ENCODE assay signal across 1 cellular context in genomic region chr4:136316961-136317360, GRCh38.
TF ChIP-seq lines count a peak whose summit lies in the region.

No MANE protein-coding gene starts in this region.

TF ChIP-seq in GM12878, 131 proteins besides CTCF, POLR2A, EP300 and RAD21 (continued from another document):
- TF ChIP-seq SPI1 (IDR thresholded peaks at IDR 0.05; ENCODE audit: borderline replicate concordance, insufficient read depth, low read depth, low read length): peak; percentile 9; the same call in 1 of the 2 replicates
